In genomic region chr13:43021926-43022670, GRCh38 we compare ENCODE assay signal across 28 cellular contexts. TPM values are rescaled to one million over a fixed set of nuclear protein-coding genes. Genes with fewer than 3 reads are reported as not detected.
DNase-seq lines count a peak whose midpoint lies in the region; ATAC-seq, FAIRE-seq and TF ChIP-seq lines count a peak whose summit lies in the region.
"Had no signal": no experiment of that assay in that cellular context is flagged by ENCODE, and none has a peak within 500 bp of the region (broad histone marks: within the 10 kb centered on the region; RNA-seq: fewer than 3 reads in every experiment).

No MANE protein-coding gene starts in this region.

- no peak overlapping the region for H3K4me3 ChIP-seq in CD4-positive, alpha-beta memory T cell (ENCODE audit: low read length in 2 of 2)

- peak overlapping the region in 4 of 8 donors; percentile 3 to 73 (median 9) for H3K4me3 Mint-ChIP-seq in CD4-positive, alpha-beta memory T cell
- H3K4me3 Mint-ChIP-seq in IgD-negative memory B cell, result peak overlapping the region in 1 of 4 donors; percentile 97
- no peak overlapping the region for H3K4me3 Mint-ChIP-seq in osteocyte (ENCODE audit: unreplicated experiment)

- no peak for TF ChIP-seq CTCF in osteocyte (IDR thresholded peaks at IDR 0.05)

- H3K36me3 Mint-ChIP-seq in CD4-positive, alpha-beta memory T cell, result peaks cover 0 to 9% of the 10 kb centered on the region in 2 donors
- H3K36me3 Mint-ChIP-seq in IgD-negative memory B cell (no peaks in the 10 kb centered on the region), osteocyte (ENCODE audit: unreplicated experiment) (peaks cover 7% of the 10 kb centered on the region)

- no peak for DNase-seq in CD4-positive, alpha-beta memory T cell
- no peak for DNase-seq in osteocyte (ENCODE audit: extremely low spot score, unreplicated experiment)
- DNase-seq in activated CD4-positive, alpha-beta T cell treated with anti-CD3 and anti-CD28 coated beads, Interleukin-2, amount 50 U/mL, for 1 hour, result no peak
- DNase-seq in DMS114 treated with DMSO at 0.1 percent for 48 hours (lab: John Stamatoyannopoulos, UW; ENCODE audit: unreplicated experiment), result no peak
- no peak for DNase-seq in SIG-M5 (lab: John Stamatoyannopoulos, UW)
- DNase-seq: activated CD8-positive, alpha-beta T cell treated with anti-CD3 and anti-CD28 coated beads, Interleukin-2, amount 10 ng/mL, durations not matched to agents 7 days and 5 days; activated naive CD4-positive, alpha-beta T cell treated with Interleukin-2 at 50 U/mL for 16 hours; activated T-cell treated with anti-CD3 and anti-CD28 coated beads, Interleukin-2, amount 50 U/mL, for 4 hours; aorta; Caco-2; glutamatergic neuron; GOT3; left lung; midbrain; MV-4-11; NCI-H1694; NCI-H82; PC-9; psoas muscle; small intestine; T1000 had no signal

- H3K9me3 ChIP-seq in CD4-positive, alpha-beta memory T cell (ENCODE audit: control insufficient read depth in 1 of 2, low read length in 2 of 2), result no peaks in the 10 kb centered on the region
- H3K9me3 ChIP-seq: Caco-2, left lung, psoas muscle, thoracic aorta had no signal

- intact Hi-C loops in CD4-positive, alpha-beta memory T cell (cut with micrococcal nuclease), result loop anchor here (2.0 kb wide), 1 partner anchor 23 kb away; no protein-coding TSS in a partner anchor

- no peak for ATAC-seq in GM18505 (IDR thresholded peaks at IDR 0.05; ENCODE audit: unreplicated experiment)
- ATAC-seq: activated CD8-positive, alpha-beta T cell treated with anti-CD3 and anti-CD28 coated beads, Interleukin-2, amount 10 ng/mL, durations not matched to agents 7 days and 5 days had no signal

- H3K4me1 Mint-ChIP-seq in CD4-positive, alpha-beta memory T cell, result peaks cover 10 to 34% (median 23%) of the 10 kb centered on the region in 4 donors
- peaks cover 13 to 26% (median 17%) of the 10 kb centered on the region in 3 donors for H3K4me1 Mint-ChIP-seq in IgD-negative memory B cell
- peaks cover 41% of the 10 kb centered on the region for H3K4me1 Mint-ChIP-seq in osteocyte (ENCODE audit: unreplicated experiment)

- H3K27ac Mint-ChIP-seq in CD4-positive, alpha-beta memory T cell, result peak overlapping the region in 4 of 7 donors; percentile 5 to 99 (median 12)
- H3K27ac Mint-ChIP-seq in IgD-negative memory B cell (peak overlapping the region in 2 of 3 donors; percentile 59 to 94), osteocyte (ENCODE audit: unreplicated experiment) (peak overlapping the region; percentile 16)
- H3K27ac Mint-ChIP-seq: neural progenitor cell had no signal

- peaks cover 0 to 3% (median 0%) of the 10 kb centered on the region in 8 donors for H3K9me3 Mint-ChIP-seq in CD4-positive, alpha-beta memory T cell
- H3K9me3 Mint-ChIP-seq in IgD-negative memory B cell, result no peaks in the 10 kb centered on the region
- H3K9me3 Mint-ChIP-seq in osteocyte (ENCODE audit: unreplicated experiment), result no peaks in the 10 kb centered on the region
- H3K9me3 Mint-ChIP-seq: activated T-cell treated with anti-CD3 and anti-CD28 coated beads, Interleukin-2, amount 50 U/mL, for 4 hours had no signal

- CTCF ChIA-PET in CD4-positive, alpha-beta memory T cell (lab: Charles Lee; ENCODE audit: partially characterized antibody), result interaction anchor here (0.9 to 4.1 kb wide), 6 partner anchors 23 to 54 kb away, joined by 3 to 25 read pairs (median 4); no protein-coding TSS in a partner anchor

- no peaks in the 10 kb centered on the region for H3K27me3 Mint-ChIP-seq in CD4-positive, alpha-beta memory T cell
- H3K27me3 Mint-ChIP-seq in IgD-negative memory B cell (no peaks in the 10 kb centered on the region), osteocyte (ENCODE audit: unreplicated experiment) (no peaks in the 10 kb centered on the region)

- H3K4me1 ChIP-seq in CD4-positive, alpha-beta memory T cell (ENCODE audit: insufficient read depth, low read length), result peaks cover 27% of the 10 kb centered on the region
- H3K4me1 ChIP-seq: psoas muscle had no signal

- FAIRE-seq in endometrium (lab: Jason Lieb, UNC), result peak; percentile 94
- FAIRE-seq: small intestine had no signal

- H3K27ac ChIP-seq in CD4-positive, alpha-beta memory T cell (ENCODE audit: low read depth, low read length), result no peak overlapping the region
- H3K27ac ChIP-seq: neural progenitor cell had no signal

- POLR2A ChIA-PET in CD4-positive, alpha-beta memory T cell (lab: Charles Lee; ENCODE audit: partially characterized antibody), result interaction anchor here (1.2 to 5.1 kb wide), 3 partner anchors 30 to 52 kb away, joined by 4 to 97 read pairs (median 18); partner anchors contain the start of gene EPSTI1

- TF ChIP-seq POLR2A in GM18505 (IDR thresholded peaks at IDR 0.05; ENCODE audit: borderline replicate concordance, extremely low read depth, insufficient read depth, insufficient read length), result no peak

- H3K27me3 ChIP-seq in CD4-positive, alpha-beta memory T cell (ENCODE audit: insufficient read depth, low read length), result no peaks in the 10 kb centered on the region
- H3K27me3 ChIP-seq: left lung, neural progenitor cell, SJSA1 had no signal

- no peaks in the 10 kb centered on the region for H3K36me3 ChIP-seq in CD4-positive, alpha-beta memory T cell (ENCODE audit: insufficient read depth, low read length)
- H3K36me3 ChIP-seq: left lung, neural progenitor cell, thoracic aorta had no signal

RNA-seq across cellular contexts. Expression of gene DNAJC15, which starts 1.3 kb away (rescaled TPM):
- total RNA-seq in CD4-positive, alpha-beta memory T cell, result 10 to 100 TPM in 1 of 2 experiments, 1 to 10 TPM in 1; 9.7 to 11.1 TPM
- 10 to 100 TPM; 14.8 to 16.0 TPM for polyA plus RNA-seq in CD4-positive, alpha-beta memory T cell
- polyA plus RNA-seq in IgD-negative memory B cell, result 36.7 TPM
- total RNA-seq in osteocyte, result 22.5 and 24.5 TPM in 2 replicates

RNA-seq across cellular contexts. Expression of gene EPSTI1, which starts 30.1 kb away (rescaled TPM):
- 10 to 100 TPM; 17.1 to 19.4 TPM for total RNA-seq in CD4-positive, alpha-beta memory T cell
- polyA plus RNA-seq in CD4-positive, alpha-beta memory T cell, result 10 to 100 TPM; 11.4 to 19.1 TPM
- 30.1 TPM for polyA plus RNA-seq in IgD-negative memory B cell
- total RNA-seq in osteocyte, result 10.5 and 13.2 TPM in 2 replicates
- total RNA-seq: G401 had no signal

Comparison
In these comparisons a context has a peak if more than half of its experiments do, and no peak if none do; other contexts are left out.
1. H3K27ac Mint-ChIP-seq: peak in every context shown above with its lines; median percentile 76 in IgD-negative memory B cell; 16 in osteocyte; 12 in CD4-positive, alpha-beta memory T cell.